1 cellular context compared by ENCODE assay signal in the genomic region with DNA sequence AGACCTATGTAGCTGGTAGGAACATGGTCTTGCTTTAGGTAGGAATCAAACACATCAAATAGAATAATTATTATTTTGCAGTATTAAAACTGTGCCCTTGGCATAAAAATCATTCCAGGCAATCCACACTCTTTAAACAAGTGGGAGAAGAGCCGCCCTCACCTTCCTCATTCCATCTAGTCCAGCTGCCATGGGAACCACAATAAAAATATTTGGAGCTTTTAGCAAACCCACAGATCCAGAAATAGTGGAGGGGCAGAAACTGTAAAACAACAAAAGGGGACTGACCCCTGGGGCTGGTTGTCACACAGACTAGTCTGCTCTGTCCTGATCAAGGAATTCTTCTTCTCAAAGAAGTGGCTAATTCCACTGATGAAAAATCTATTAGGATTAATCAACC.
TF ChIP-seq lines count a peak whose summit lies in the region.

No MANE protein-coding gene starts in this region.

TF ChIP-seq in H1, 55 proteins besides CTCF, POLR2A, EP300 and RAD21 (continued from another document):
- TF ChIP-seq, protein P1, sequence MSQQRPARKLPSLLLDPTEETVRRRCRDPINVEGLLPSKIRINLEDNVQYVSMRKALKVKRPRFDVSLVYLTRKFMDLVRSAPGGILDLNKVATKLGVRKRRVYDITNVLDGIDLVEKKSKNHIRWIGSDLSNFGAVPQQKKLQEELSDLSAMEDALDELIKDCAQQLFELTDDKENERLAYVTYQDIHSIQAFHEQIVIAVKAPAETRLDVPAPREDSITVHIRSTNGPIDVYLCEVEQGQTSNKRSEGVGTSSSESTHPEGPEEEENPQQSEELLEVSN (IDR thresholded peaks at IDR 0.05), result no peak
- TF ChIP-seq EGR1 (IDR thresholded peaks at IDR 0.05; ENCODE audit: borderline replicate concordance, low read depth, low read length), result no peak
- TF ChIP-seq HDAC6 (IDR thresholded peaks at IDR 0.05; ENCODE audit: low read depth, low read length), result no peak
- no peak for TF ChIP-seq EZH2 (IDR thresholded peaks at IDR 0.05; ENCODE audit: low read depth, low read length, severe bottlenecking)
TF ChIP-seq in H1: peak in this region for 0.
